23 cellular contexts compared by ENCODE assay signal in genomic region chr4:53671757-53672156, GRCh38.
DNase-seq lines count a peak whose midpoint lies in the region; ATAC-seq, FAIRE-seq and TF ChIP-seq lines count a peak whose summit lies in the region.
"Had no signal": no experiment of that assay in that cellular context is flagged by ENCODE, and none has a peak within 500 bp of the region (broad histone marks: within the 10 kb centered on the region; RNA-seq: fewer than 3 reads in every experiment).

No MANE protein-coding gene starts in this region.

- H3K36me3 ChIP-seq in mucosa of descending colon (ENCODE audit: low read depth): no peaks in the 10 kb centered on the region

- no peak for FAIRE-seq in urothelium cell line (lab: Jason Lieb, UNC)
- FAIRE-seq: A204.1, bronchial epithelial cell, frontal cortex, TTC549 had no signal

- peak; percentile 41 for DNase-seq in NCI-H2107 treated with DMSO at 0.1 percent for 48 hours (lab: John Stamatoyannopoulos, UW; ENCODE audit: unreplicated experiment)
- no peak for DNase-seq in NCI-H2107 (lab: John Stamatoyannopoulos, UW)
- DNase-seq in NCI-H2029 (lab: John Stamatoyannopoulos, UW): peak; percentile 41
- peak; percentile 84 for DNase-seq in NCI-H82 (lab: John Stamatoyannopoulos, UW)
- peak in 1 of 3 donors; percentile 24 for DNase-seq in mucosa of descending colon
- no peak for DNase-seq in activated CD4-positive, CD25-positive, alpha-beta regulatory T cell (lab: John Stamatoyannopoulos, UW)
- DNase-seq in stimulated activated CD4-positive, alpha-beta T cell treated with anti-CD3 and anti-CD28 coated beads, Interleukin-12 subunit alpha, Interleukin-12 subunit beta, amount 100 ng/mL, for 4 hours: no peak
- DNase-seq in urothelium cell line (ENCODE audit: low spot score): no peak
- DNase-seq: activated CD4-positive, alpha-beta T cell treated with anti-CD3 and anti-CD28 coated beads for 36 hours; activated naive CD8-positive, alpha-beta T cell treated with anti-CD3 and anti-CD28 coated beads, Interleukin-2, amount 50 U/mL, for 24 hours; Calu3; erythroblast; GF-D8; HCEC 1CT; kidney glomerular epithelial cell; NCI-H1436; nephron progenitor cell; NK-92 treated with Interleukin-12 subunit alpha and Interleukin-12 subunit beta, amount 100 ng/mL, for 24 hours; substantia nigra had no signal

- ATAC-seq in mucosa of descending colon: peak; percentile 69
- ATAC-seq: activated CD4-positive, alpha-beta T cell treated with anti-CD3 and anti-CD28 coated beads for 36 hours; activated naive CD8-positive, alpha-beta T cell treated with anti-CD3 and anti-CD28 coated beads, Interleukin-2, amount 50 U/mL, for 24 hours had no signal

- no peaks in the 10 kb centered on the region for H3K4me1 ChIP-seq in mucosa of descending colon (ENCODE audit: low read depth)

- H3K9me3 ChIP-seq in mucosa of descending colon: no peaks in the 10 kb centered on the region

- no peak for TF ChIP-seq CTCF in mucosa of descending colon (IDR thresholded peaks at IDR 0.05)

- H3K4me3 ChIP-seq in mucosa of descending colon: no peak overlapping the region

- intact Hi-C loops in mucosa of descending colon (cut with DNase I, micrococcal nuclease): no loop called here

Comparison
In these comparisons a context has a peak if more than half of its experiments do, and no peak if none do; other contexts are left out.
1. DNase-seq: peak in NCI-H2107 treated with DMSO at 0.1 percent for 48 hours (single experiment), NCI-H2029 (single experiment) and NCI-H82 (single experiment); none in NCI-H2107 (single experiment), activated CD4-positive, CD25-positive, alpha-beta regulatory T cell (0 of 4), stimulated activated CD4-positive, alpha-beta T cell treated with anti-CD3 and anti-CD28 coated beads, Interleukin-12 subunit alpha, Interleukin-12 subunit beta, amount 100 ng/mL, for 4 hours (single experiment) and urothelium cell line (single experiment).